ENCODE assay signal across 21 cellular contexts in the genomic region with DNA sequence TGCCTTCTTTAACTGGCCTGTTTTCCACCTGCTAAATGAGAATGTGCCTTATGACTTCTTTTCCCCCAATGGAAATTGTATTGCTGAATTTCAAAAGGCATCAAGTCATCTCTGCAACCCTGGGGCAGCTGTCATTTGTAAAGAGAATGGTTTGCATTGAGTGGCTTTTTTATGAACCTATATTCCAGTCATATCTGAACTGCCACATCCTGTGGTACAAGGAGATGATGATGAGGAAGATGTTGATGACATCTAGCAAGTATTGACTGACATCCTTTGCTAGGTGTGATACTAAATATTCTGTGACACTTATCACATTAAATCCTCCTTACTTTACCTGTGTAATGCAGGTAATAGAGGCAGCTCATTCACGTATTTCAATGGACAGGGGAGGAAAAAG.
A peak's percentile ranks its signal among the peaks of the same experiment; 100 is the strongest.
DNase-seq lines count a peak whose midpoint lies in the region; ATAC-seq and TF ChIP-seq lines count a peak whose summit lies in the region.
"Had no signal": no experiment of that assay in that cellular context is flagged by ENCODE, and none has a peak within 500 bp of the region (broad histone marks: within the 10 kb centered on the region; RNA-seq: fewer than 3 reads in every experiment).

No MANE protein-coding gene starts in this region.

- H3K4me3 Mint-ChIP-seq in activated CD4-positive, alpha-beta T cell treated with anti-CD3 and anti-CD28 coated beads for 36 hours = no peak overlapping the region
- H3K4me3 Mint-ChIP-seq in CD14-positive monocyte (no peak overlapping the region), Caco-2 (ENCODE audit: unreplicated experiment) (no peak overlapping the region)
- H3K4me3 Mint-ChIP-seq: CD4-positive, CD25-positive, alpha-beta regulatory T cell; HFFc6 had no signal

- no TSS peak for BruUV-seq in Caco-2 (replicated peaks; lab: Mats Ljungman, UMichigan)

- H3K36me3 ChIP-seq in WERI-Rb-1 = no peaks in the 10 kb centered on the region
- no peaks in the 10 kb centered on the region for H3K36me3 ChIP-seq in psoas muscle (ENCODE audit: insufficient read depth in 1 of 2, low read depth in 1 of 2)
- H3K36me3 ChIP-seq in Caco-2 (ENCODE audit: control insufficient read depth, insufficient read depth, low read length) = no peaks in the 10 kb centered on the region
- H3K36me3 ChIP-seq: HAP-1, MG63 had no signal

- no peaks in the 10 kb centered on the region for H3K9me3 ChIP-seq in WERI-Rb-1 (ENCODE audit: severe bottlenecking)
- H3K9me3 ChIP-seq in psoas muscle = no peaks in the 10 kb centered on the region
- H3K9me3 ChIP-seq in Caco-2 = no peaks in the 10 kb centered on the region
- H3K9me3 ChIP-seq: HAP-1, MG63 had no signal

- H3K27me3 ChIP-seq in WERI-Rb-1 (ENCODE audit: insufficient read depth, low read depth, severe bottlenecking) (no peaks in the 10 kb centered on the region), psoas muscle (ENCODE audit: insufficient read depth in 3 of 3, low read length in 2 of 3) (no peaks in the 10 kb centered on the region), Caco-2 (replicated peaks; ENCODE audit: control insufficient read depth, insufficient read depth, low read length) (no peaks in the 10 kb centered on the region)
- H3K27me3 ChIP-seq: MG63 had no signal

- peaks cover 2% of the 10 kb centered on the region for H3K27me3 Mint-ChIP-seq in activated CD4-positive, alpha-beta T cell treated with anti-CD3 and anti-CD28 coated beads for 36 hours
- H3K27me3 Mint-ChIP-seq in CD14-positive monocyte (ENCODE audit: low read depth in 3 of 3) (peaks cover 0 to 2% (median 2%) of the 10 kb centered on the region in 3 donors), Caco-2 (ENCODE audit: insufficient read depth, unreplicated experiment) (peaks cover 29% of the 10 kb centered on the region)
- H3K27me3 Mint-ChIP-seq: CD4-positive, CD25-positive, alpha-beta regulatory T cell had no signal

- no peak overlapping the region for H3K27ac Mint-ChIP-seq in activated CD4-positive, alpha-beta T cell treated with anti-CD3 and anti-CD28 coated beads for 36 hours
- H3K27ac Mint-ChIP-seq in CD14-positive monocyte = no peak overlapping the region
- no peak overlapping the region for H3K27ac Mint-ChIP-seq in Caco-2 (ENCODE audit: unreplicated experiment)
- H3K27ac Mint-ChIP-seq: CD4-positive, CD25-positive, alpha-beta regulatory T cell; HFFc6 had no signal

- CTCF ChIA-PET in activated CD4-positive, alpha-beta T cell treated with anti-CD3 and anti-CD28 coated beads for 36 hours (lab: Charles Lee) = no interaction called here
- CTCF ChIA-PET in Caco-2 (lab: Charles Lee) = no interaction called here

- no peaks in the 10 kb centered on the region for H3K4me1 Mint-ChIP-seq in activated CD4-positive, alpha-beta T cell treated with anti-CD3 and anti-CD28 coated beads for 36 hours
- H3K4me1 Mint-ChIP-seq in CD14-positive monocyte (no peaks in the 10 kb centered on the region), Caco-2 (ENCODE audit: low read depth, unreplicated experiment) (no peaks in the 10 kb centered on the region)
- H3K4me1 Mint-ChIP-seq: CD4-positive, CD25-positive, alpha-beta regulatory T cell had no signal

- H3K27ac ChIP-seq in WERI-Rb-1 (peak overlapping the region; percentile 30), psoas muscle (peak overlapping the region; percentile 92)
- H3K27ac ChIP-seq: RWPE1 had no signal

- H3K9me3 Mint-ChIP-seq in activated CD4-positive, alpha-beta T cell treated with anti-CD3 and anti-CD28 coated beads for 36 hours (ENCODE audit: low read depth) = no peaks in the 10 kb centered on the region
- H3K9me3 Mint-ChIP-seq in CD14-positive monocyte (peaks cover 0 to 3% (median 0%) of the 10 kb centered on the region in 7 donors), Caco-2 (ENCODE audit: unreplicated experiment) (no peaks in the 10 kb centered on the region)

- TF ChIP-seq CTCF in WERI-Rb-1 (IDR thresholded peaks at IDR 0.05; ENCODE audit: low read depth, low read length) = no peak
- TF ChIP-seq CTCF in psoas muscle (IDR thresholded peaks at IDR 0.05) = no peak
- no peak for TF ChIP-seq CTCF in CD14-positive monocyte (IDR thresholded peaks at IDR 0.05)
- no peak for TF ChIP-seq CTCF in Caco-2 (IDR thresholded peaks at IDR 0.05; ENCODE audit: insufficient read depth in 1 of 2, low read depth in 1 of 2, low read length in 1 of 2, severe bottlenecking in 1 of 2, unreplicated experiment in 1 of 2)

- H3K4me3 ChIP-seq in WERI-Rb-1 (ENCODE audit: low read depth, low read length) (no peak overlapping the region), psoas muscle (peak overlapping the region; percentile 38), Caco-2 (ENCODE audit: low read depth, low read length) (no peak overlapping the region)
- H3K4me3 ChIP-seq: HAP-1, MG63 had no signal

- POLR2A ChIA-PET in activated CD4-positive, alpha-beta T cell treated with anti-CD3 and anti-CD28 coated beads for 36 hours (lab: Charles Lee) = no interaction called here
- POLR2A ChIA-PET in Caco-2 (lab: Charles Lee) = no interaction called here

- peak; percentile 42 for ATAC-seq in activated CD4-positive, alpha-beta T cell treated with anti-CD3 and anti-CD28 coated beads for 36 hours
- ATAC-seq in GM18868 (IDR thresholded peaks at IDR 0.05; ENCODE audit: unreplicated experiment) (peak; percentile 60), psoas muscle (no peak)
- ATAC-seq: Panc1 had no signal

- H3K4me1 ChIP-seq in psoas muscle (peaks cover 22% of the 10 kb centered on the region), Caco-2 (no peaks in the 10 kb centered on the region)
- H3K4me1 ChIP-seq: HAP-1 had no signal

- WGBS in psoas muscle, 3 donors = 83 to 86% (median 84%) methylated on average over 1 of the region's 1 CpG

- no peak for DNase-seq in activated CD4-positive, alpha-beta T cell treated with anti-CD3 and anti-CD28 coated beads for 36 hours
- no peak for DNase-seq in activated CD4-positive, alpha-beta T cell treated with anti-CD3 and anti-CD28 coated beads for 4 hours
- DNase-seq in WERI-Rb-1 (no peak), psoas muscle (no peak), NAMALWA (ENCODE audit: low spot score) (no peak), CD14-positive monocyte (ENCODE audit: low spot score) (no peak), Caco-2 (no peak)
- DNase-seq: CD4-positive, CD25-positive, alpha-beta regulatory T cell; GOT3; HFFc6; KBM-7; MG63; NCI-H2029; NCI-H2227 treated with DMSO at 0.1 percent for 48 hours; NCI-H510A; NCI-H69; SHP77 had no signal

- intact Hi-C loops in activated CD4-positive, alpha-beta T cell treated with anti-CD3 and anti-CD28 coated beads for 36 hours (cut with DNase I, micrococcal nuclease) = no loop called here
- intact Hi-C loops in psoas muscle (cut with DNase I) = no loop called here
- intact Hi-C loops in CD14-positive monocyte (cut with micrococcal nuclease) = no loop called here
- intact Hi-C loops in Caco-2 (cut with micrococcal nuclease; ENCODE audit: unreplicated experiment) = no loop called here

- no peaks in the 10 kb centered on the region for H3K36me3 Mint-ChIP-seq in activated CD4-positive, alpha-beta T cell treated with anti-CD3 and anti-CD28 coated beads for 36 hours (ENCODE audit: low read depth)
- H3K36me3 Mint-ChIP-seq in CD14-positive monocyte (no peaks in the 10 kb centered on the region), Caco-2 (ENCODE audit: insufficient read depth, unreplicated experiment) (no peaks in the 10 kb centered on the region)
- H3K36me3 Mint-ChIP-seq: CD4-positive, CD25-positive, alpha-beta regulatory T cell had no signal

Comparison
In these comparisons a context has a peak if more than half of its experiments do, and no peak if none do; other contexts are left out.
1. ATAC-seq: peak in activated CD4-positive, alpha-beta T cell treated with anti-CD3 and anti-CD28 coated beads for 36 hours (single experiment) and GM18868 (single experiment); none in psoas muscle (0 of 4).